In the genomic region with DNA sequence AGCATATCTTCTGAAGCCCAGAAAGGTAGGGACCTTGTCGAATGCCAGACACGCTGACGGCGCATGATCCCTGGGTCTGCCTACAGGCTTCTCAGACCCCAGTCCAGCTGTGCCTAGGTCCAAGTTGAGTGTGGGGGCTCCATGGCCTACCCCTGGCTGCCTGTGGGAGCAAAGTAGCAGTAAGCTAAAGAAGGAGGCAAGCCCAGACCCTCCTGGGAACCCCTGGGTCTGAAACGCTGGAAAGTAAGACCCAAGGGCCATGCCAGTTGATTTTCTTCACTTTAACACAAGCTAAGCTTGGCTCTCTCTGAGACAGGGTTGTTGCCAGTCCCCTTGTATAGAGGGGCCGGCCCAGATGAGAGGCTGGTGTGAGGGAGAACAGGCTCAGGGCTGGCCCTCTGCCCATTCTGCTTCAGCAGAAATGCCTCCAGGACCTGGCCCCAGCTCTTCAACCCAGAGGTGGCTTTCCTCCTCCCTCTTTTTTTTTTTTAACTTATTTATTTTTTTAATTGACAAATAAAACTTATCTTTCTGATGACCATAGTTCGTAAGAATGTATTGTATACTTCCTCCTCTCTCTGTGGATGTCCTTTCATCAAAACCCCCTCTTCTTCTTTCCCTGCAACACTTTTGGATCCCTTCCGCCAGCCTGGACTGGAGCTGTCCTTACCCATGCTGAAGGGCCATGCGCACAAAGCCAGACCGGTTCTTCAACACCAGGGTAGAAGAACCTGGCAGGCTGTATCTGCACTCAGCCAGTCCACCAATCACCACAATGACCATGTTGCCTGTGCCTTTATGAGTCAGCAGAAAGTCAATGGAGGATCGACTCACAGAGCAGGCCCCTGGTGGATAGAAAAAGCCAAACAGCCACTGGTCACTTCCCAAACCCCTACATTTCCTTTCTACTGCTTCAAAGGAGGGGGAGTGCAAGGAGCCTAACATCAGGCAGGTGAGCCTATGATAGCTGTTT, we compare ENCODE assay signal across 22 cellular contexts. TPM values are rescaled to one million over a fixed set of nuclear protein-coding genes. Genes with fewer than 3 reads are reported as not detected.
A peak's percentile ranks its signal among the peaks of the same experiment; 100 is the strongest.
DNase-seq lines count a peak whose midpoint lies in the region; ATAC-seq, FAIRE-seq and TF ChIP-seq lines count a peak whose summit lies in the region.
"Had no signal": no experiment of that assay in that cellular context is flagged by ENCODE, and none has a peak within 500 bp of the region (broad histone marks: within the 10 kb centered on the region; RNA-seq: fewer than 3 reads in every experiment).

No MANE protein-coding gene starts in this region.

- no peak overlapping the region for H3K9ac ChIP-seq in HepG2 (ENCODE audit: insufficient read depth, low read depth, low read length)
- no peak overlapping the region for H3K9ac ChIP-seq in astrocyte (ENCODE audit: low read length)
- H3K9ac ChIP-seq: parathyroid adenoma had no signal

- H3K4me1 Mint-ChIP-seq in astrocyte (ENCODE audit: low read depth, unreplicated experiment), result peaks cover 2% of the 10 kb centered on the region
- H3K4me1 Mint-ChIP-seq: CD4-positive, alpha-beta memory T cell had no signal

- H2AFZ ChIP-seq in HepG2 (ENCODE audit: low read length), result no peak overlapping the region
- H2AFZ ChIP-seq in astrocyte (ENCODE audit: low read depth, low read length), result no peak overlapping the region
- H2AFZ ChIP-seq: parathyroid adenoma had no signal

- FAIRE-seq in HepG2 (lab: Jason Lieb, UNC), result no peak
- peak; percentile 62 for FAIRE-seq in astrocyte (lab: Jason Lieb, UNC)
- FAIRE-seq: GM12892, RCC 7860 had no signal

- peak; percentile 73 for ATAC-seq in HepG2
- no peak for ATAC-seq in right lobe of liver
- no peak for ATAC-seq in HG03432 (IDR thresholded peaks at IDR 0.05; ENCODE audit: unreplicated experiment)
- ATAC-seq: heart left ventricle had no signal

- H4K20me1 ChIP-seq in HepG2 (ENCODE audit: insufficient read depth, low read length) (no peaks in the 10 kb centered on the region), astrocyte (ENCODE audit: insufficient read depth, low read length) (no peaks in the 10 kb centered on the region)

- BruUV-seq in HepG2 (replicated peaks; lab: Mats Ljungman, UMichigan), result no TSS peak

- no peaks in the 10 kb centered on the region for H3K36me3 Mint-ChIP-seq in astrocyte (ENCODE audit: low read depth, unreplicated experiment)
- H3K36me3 Mint-ChIP-seq: CD4-positive, alpha-beta memory T cell had no signal

- peaks cover 15% of the 10 kb centered on the region for H3K4me1 ChIP-seq in HepG2 (ENCODE audit: insufficient read depth, low read length)
- H3K4me1 ChIP-seq in right lobe of liver, result peaks cover 0 to 12% (median 0%) of the 10 kb centered on the region in 4 donors
- H3K4me1 ChIP-seq in astrocyte (ENCODE audit: insufficient read depth, low read length), result peaks cover 4% of the 10 kb centered on the region
- H3K4me1 ChIP-seq: heart left ventricle, parathyroid adenoma, upper lobe of left lung had no signal

- TF ChIP-seq CTCF in HepG2 (CRISPR knock-in tag; IDR thresholded peaks at IDR 0.05) (no peak), right lobe of liver (IDR thresholded peaks at IDR 0.05) (no peak), astrocyte (IDR thresholded peaks at IDR 0.05; ENCODE audit: insufficient read depth, low read depth, low read length) (no peak)

- H3K9me3 Mint-ChIP-seq in astrocyte (ENCODE audit: unreplicated experiment), result no peaks in the 10 kb centered on the region
- H3K9me3 Mint-ChIP-seq: CD4-positive, alpha-beta memory T cell had no signal

- no peaks in the 10 kb centered on the region for H3K27me3 Mint-ChIP-seq in astrocyte (ENCODE audit: low read depth, unreplicated experiment)
- H3K27me3 Mint-ChIP-seq: CD4-positive, alpha-beta memory T cell had no signal

- H3K9me3 ChIP-seq in HepG2 (ENCODE audit: low read length), result no peaks in the 10 kb centered on the region
- no peaks in the 10 kb centered on the region for H3K9me3 ChIP-seq in right lobe of liver
- no peaks in the 10 kb centered on the region for H3K9me3 ChIP-seq in astrocyte (ENCODE audit: insufficient read depth, low read depth, low read length)
- H3K9me3 ChIP-seq: heart left ventricle, upper lobe of left lung had no signal

- in situ Hi-C loops in HepG2 (cut with HindIII; ENCODE audit: extremely low pct_ligation_motif_present, low pct_unique_long_range_greater_than_20kb), result no loop called here

- H3K27me3 ChIP-seq in HepG2 (ENCODE audit: control insufficient read depth in 1 of 2, insufficient read depth in 2 of 2, low read length in 2 of 2) (no peaks in the 10 kb centered on the region), right lobe of liver (no peaks in the 10 kb centered on the region), astrocyte (ENCODE audit: insufficient read depth, low read length) (no peaks in the 10 kb centered on the region)
- H3K27me3 ChIP-seq: upper lobe of left lung had no signal

- TF ChIP-seq POLR2A in HepG2 (IDR thresholded peaks at IDR 0.05; ENCODE audit: insufficient read depth in 1 of 2, low read depth in 2 of 2, low read length in 2 of 2) (no peak), right lobe of liver (IDR thresholded peaks at IDR 0.05) (no peak)

- H3K79me2 ChIP-seq in HepG2 (ENCODE audit: insufficient read depth, low read length) (no peaks in the 10 kb centered on the region), astrocyte (ENCODE audit: insufficient read depth, low read length) (no peaks in the 10 kb centered on the region)
- H3K79me2 ChIP-seq: parathyroid adenoma had no signal

- TF ChIP-seq EP300 in HepG2 (IDR thresholded peaks at IDR 0.05; ENCODE audit: low read depth in 2 of 2, low read length in 2 of 2) (no peak), HepG2 (CRISPR knock-in tag; IDR thresholded peaks at IDR 0.05; ENCODE audit: borderline replicate concordance) (no peak)

- H3K4me3 Mint-ChIP-seq in astrocyte (ENCODE audit: unreplicated experiment), result no peak overlapping the region
- H3K4me3 Mint-ChIP-seq: CD4-positive, alpha-beta memory T cell had no signal

- no peaks in the 10 kb centered on the region for H3K36me3 ChIP-seq in HepG2 (replicated peaks in 1 of 2; ENCODE audit: control insufficient read depth in 1 of 2, insufficient read depth in 2 of 2, low read length in 2 of 2)
- H3K36me3 ChIP-seq in right lobe of liver, result no peaks in the 10 kb centered on the region
- no peaks in the 10 kb centered on the region for H3K36me3 ChIP-seq in astrocyte (ENCODE audit: insufficient read depth, low read length)
- H3K36me3 ChIP-seq: heart left ventricle, upper lobe of left lung, WERI-Rb-1 had no signal

- intact Hi-C loops in HepG2 (cut with micrococcal nuclease; ENCODE audit: unreplicated experiment), result no loop called here
- intact Hi-C loops in right lobe of liver (cut with DNase I), result no loop called here

- CTCF ChIA-PET in HepG2 (lab: Yijun Ruan, JAX; ENCODE audit: low intra/inter-chr PET ratio, low total read pairs), result no interaction called here

- H3K27ac Mint-ChIP-seq in astrocyte (ENCODE audit: unreplicated experiment), result no peak overlapping the region

- H3K27ac ChIP-seq in HepG2 (ENCODE audit: extremely low read length, insufficient read depth, low read length) (no peak overlapping the region), right lobe of liver (no peak overlapping the region), astrocyte (ENCODE audit: low read depth, low read length) (no peak overlapping the region)
- H3K27ac ChIP-seq: heart left ventricle, parathyroid adenoma, upper lobe of left lung, WERI-Rb-1 had no signal

- DNase-seq in HepG2 (ENCODE audit: low spot score) (peak; percentile 18), right lobe of liver (no peak), astrocyte (ENCODE audit: low read depth) (no peak), iPS-NIHi11 (ENCODE audit: low spot score) (peak; percentile 19), occipital lobe (lab: John Stamatoyannopoulos, UW) (no peak), KG1 (lab: John Stamatoyannopoulos, UW) (no peak)
- no peak for DNase-seq in activated effector memory CD4-positive, alpha-beta T cell treated with Interleukin-2 at 50 U/mL for 16 hours
- DNase-seq: amygdala; CD4-positive, alpha-beta memory T cell; heart left ventricle; NCI-H748 treated with DMSO at 0.1 percent for 48 hours; stimulated activated naive CD4-positive, alpha-beta T cell; SW 1271; WERI-Rb-1 had no signal

- WGBS in HepG2 (ENCODE audit: low lambda C conversion rate), result 83% methylated on average over 5 of the region's 11 CpGs
- WGBS in right lobe of liver (ENCODE audit: insufficient coverage, low coverage, low lambda C conversion rate, missing lambda C conversion rate), result 85% methylated on average over 7 of the region's 11 CpGs

- no peak for TF ChIP-seq RAD21 in HepG2 (CRISPR knock-in tag; IDR thresholded peaks at IDR 0.05)

- H3K4me2 ChIP-seq in HepG2 (ENCODE audit: low read depth, low read length) (no peak overlapping the region), astrocyte (ENCODE audit: low read length) (no peak overlapping the region)
- H3K4me2 ChIP-seq: smooth muscle cell had no signal

- POLR2A ChIA-PET in HepG2 (lab: Yijun Ruan, JAX), result no interaction called here

- H3K4me3 ChIP-seq in HepG2 (replicated peaks in 1 of 3; ENCODE audit: insufficient read depth in 1 of 3, low read depth in 2 of 3, low read length in 3 of 3), result no peak overlapping the region
- no peak overlapping the region for H3K4me3 ChIP-seq in right lobe of liver
- H3K4me3 ChIP-seq in astrocyte (ENCODE audit: insufficient read depth, low read depth, low read length), result no peak overlapping the region
- H3K4me3 ChIP-seq: heart left ventricle, smooth muscle cell, upper lobe of left lung had no signal

RNA-seq across cellular contexts. Expression of gene AWAT2, which starts 7.1 kb away (rescaled TPM):
- total RNA-seq in HepG2 (2016; rRNA removed; fragmentation: Illumina TruSeq; extraction: Trizol) (not detected in 2 replicates), right lobe of liver (not detected), astrocyte (not detected in 2 replicates), occipital lobe (not detected)
- not detected in 2 replicates for total RNA-seq in HepG2 (2016; cell fraction: cytosol; rRNA removed; fragmentation: Illumina TruSeq; extraction: Trizol; ENCODE audit: low read depth)
- not detected in 2 replicates for total RNA-seq in HepG2 (2016; cell fraction: insoluble cytoplasmic fraction; rRNA removed; fragmentation: Illumina TruSeq; extraction: Trizol)
- not detected in 2 replicates for total RNA-seq in HepG2 (2016; cell fraction: membrane; rRNA removed; fragmentation: Illumina TruSeq; extraction: Trizol)
- total RNA-seq in HepG2 (2016; cell fraction: nucleus; rRNA removed; fragmentation: Illumina TruSeq; extraction: Trizol), result not detected in 2 replicates
- not detected in 2 replicates for polyA plus RNA-seq in HepG2 (2011; rRNA removed)
- polyA plus RNA-seq in HepG2 (2011; cell fraction: cytosol; rRNA removed), result not detected in 2 replicates
- polyA plus RNA-seq in HepG2 (2011; cell fraction: nucleus; rRNA removed), result not detected in 2 replicates
- not detected in 2 replicates for polyA plus RNA-seq in HepG2 (2012)
- polyA plus RNA-seq in HepG2 (2016; cell fraction: cytosol; fragmentation: Illumina TruSeq; extraction: Trizol; ENCODE audit: low read depth), result not detected in 2 replicates
- not detected in 2 replicates for polyA plus RNA-seq in HepG2 (2016; cell fraction: insoluble cytoplasmic fraction; fragmentation: Illumina TruSeq; extraction: Trizol; ENCODE audit: low read depth)
- polyA plus RNA-seq in HepG2 (2016; cell fraction: membrane; fragmentation: Illumina TruSeq; extraction: Trizol; ENCODE audit: low read depth), result not detected in 2 replicates
- polyA plus RNA-seq in HepG2 (2016; cell fraction: nucleus; fragmentation: Illumina TruSeq; extraction: Trizol; ENCODE audit: insufficient read depth, low read depth), result not detected in 2 replicates
- polyA minus RNA-seq in HepG2 (2011; rRNA and poly(A)+ RNA removed; ENCODE audit: low replicate concordance), result not detected in 2 replicates
- not detected in 2 replicates for polyA minus RNA-seq in HepG2 (2011; cell fraction: cytosol; rRNA and poly(A)+ RNA removed)
- polyA minus RNA-seq in HepG2 (2011; cell fraction: nucleus; rRNA and poly(A)+ RNA removed), result not detected in 2 replicates
- total RNA-seq: CD4-positive, alpha-beta memory T cell; epithelial cell of proximal tubule; heart left ventricle; kidney epithelial cell; smooth muscle cell had no signal
- polyA plus RNA-seq: CD4-positive, alpha-beta memory T cell; heart left ventricle; smooth muscle cell had no signal

RNA-seq across cellular contexts. Expression of gene OTUD6A, which starts 19.6 kb away (rescaled TPM):
- total RNA-seq in HepG2 (2016; rRNA removed; fragmentation: Illumina TruSeq; extraction: Trizol) (not detected in 2 replicates), right lobe of liver (not detected), astrocyte (not detected in 2 replicates), occipital lobe (not detected)
- total RNA-seq in HepG2 (2016; cell fraction: cytosol; rRNA removed; fragmentation: Illumina TruSeq; extraction: Trizol; ENCODE audit: low read depth), result not detected in 2 replicates
- total RNA-seq in HepG2 (2016; cell fraction: insoluble cytoplasmic fraction; rRNA removed; fragmentation: Illumina TruSeq; extraction: Trizol), result not detected in 2 replicates
- not detected in 2 replicates for total RNA-seq in HepG2 (2016; cell fraction: membrane; rRNA removed; fragmentation: Illumina TruSeq; extraction: Trizol)
- not detected in 2 replicates for total RNA-seq in HepG2 (2016; cell fraction: nucleus; rRNA removed; fragmentation: Illumina TruSeq; extraction: Trizol)
- polyA plus RNA-seq in HepG2 (2011; rRNA removed), result not detected in 2 replicates
- not detected in 2 replicates for polyA plus RNA-seq in HepG2 (2011; cell fraction: cytosol; rRNA removed)
- polyA plus RNA-seq in HepG2 (2011; cell fraction: nucleus; rRNA removed), result not detected in 2 replicates
- polyA plus RNA-seq in HepG2 (2012), result not detected in 2 replicates
- not detected in 2 replicates for polyA plus RNA-seq in HepG2 (2016; cell fraction: cytosol; fragmentation: Illumina TruSeq; extraction: Trizol; ENCODE audit: low read depth)
- not detected in 2 replicates for polyA plus RNA-seq in HepG2 (2016; cell fraction: insoluble cytoplasmic fraction; fragmentation: Illumina TruSeq; extraction: Trizol; ENCODE audit: low read depth)
- polyA plus RNA-seq in HepG2 (2016; cell fraction: membrane; fragmentation: Illumina TruSeq; extraction: Trizol; ENCODE audit: low read depth), result not detected in 2 replicates
- not detected in 2 replicates for polyA plus RNA-seq in HepG2 (2016; cell fraction: nucleus; fragmentation: Illumina TruSeq; extraction: Trizol; ENCODE audit: insufficient read depth, low read depth)
- polyA minus RNA-seq in HepG2 (2011; rRNA and poly(A)+ RNA removed; ENCODE audit: low replicate concordance), result not detected in 2 replicates
- not detected in 2 replicates for polyA minus RNA-seq in HepG2 (2011; cell fraction: cytosol; rRNA and poly(A)+ RNA removed)
- not detected in 2 replicates for polyA minus RNA-seq in HepG2 (2011; cell fraction: nucleus; rRNA and poly(A)+ RNA removed)
- total RNA-seq: CD4-positive, alpha-beta memory T cell; epithelial cell of proximal tubule; heart left ventricle; kidney epithelial cell; smooth muscle cell; upper lobe of left lung had no signal
- polyA plus RNA-seq: CD4-positive, alpha-beta memory T cell; heart left ventricle; smooth muscle cell had no signal

Comparison
In these comparisons a context has a peak if more than half of its experiments do, and no peak if none do; other contexts are left out.
1. DNase-seq: peak in HepG2 (single experiment) and iPS-NIHi11 (single experiment); none in right lobe of liver (0 of 3), astrocyte (single experiment), occipital lobe (single experiment), KG1 (single experiment) and activated effector memory CD4-positive, alpha-beta T cell treated with Interleukin-2 at 50 U/mL for 16 hours (single experiment).